8 cellular contexts compared by ENCODE assay signal in genomic region chr17:49496183-49496865, GRCh38. TPM values are rescaled to one million over a fixed set of nuclear protein-coding genes. Genes with fewer than 3 reads are reported as not detected.
A peak's percentile ranks its signal among the peaks of the same experiment; 100 is the strongest.
DNase-seq lines count a peak whose midpoint lies in the region; ATAC-seq and TF ChIP-seq lines count a peak whose summit lies in the region.

No MANE protein-coding gene starts in this region.

- no peak overlapping the region for H3K27ac ChIP-seq in Karpas-422 (ENCODE audit: low read length)
- no peak overlapping the region for H3K27ac ChIP-seq in body of pancreas
- no peak overlapping the region for H3K27ac ChIP-seq in iPS-18a (ENCODE audit: low read length)

- no peak overlapping the region for H2AFZ ChIP-seq in Karpas-422 (ENCODE audit: low read length)

- DNase-seq in Karpas-422 (peak; percentile 84), UCSD-AML1 (lab: John Stamatoyannopoulos, UW; ENCODE audit: unreplicated experiment) (peak; percentile 71), body of pancreas (peak; percentile 75 to 85 (median 77)), GF-D8 (lab: John Stamatoyannopoulos, UW) (no peak)

- no peaks in the 10 kb centered on the region for H3K9me2 ChIP-seq in Karpas-422 (replicated peaks; ENCODE audit: insufficient read depth, low read length)

- H3K27me3 ChIP-seq in Karpas-422 (ENCODE audit: low read length): no peaks in the 10 kb centered on the region
- H3K27me3 ChIP-seq in body of pancreas: peaks cover 0 to 40% of the 10 kb centered on the region in 2 donors
- H3K27me3 ChIP-seq in iPS-18a (ENCODE audit: control insufficient read depth, insufficient read depth, low read length): peaks cover 72% of the 10 kb centered on the region
- H3K27me3 ChIP-seq in skeletal muscle satellite cell (ENCODE audit: control insufficient read depth, insufficient read depth, low read length): peaks cover 70% of the 10 kb centered on the region

- ATAC-seq in body of pancreas (peak; percentile 78), HG03460 (IDR thresholded peaks at IDR 0.05; ENCODE audit: unreplicated experiment) (no peak)

- peak overlapping the region; percentile 85 for H3K9ac ChIP-seq in ES-I3 (ENCODE audit: low read depth, low read length)
- no peak overlapping the region for H3K9ac ChIP-seq in Karpas-422 (ENCODE audit: low read length)
- no peak overlapping the region for H3K9ac ChIP-seq in iPS-18a (ENCODE audit: low read length)
- no peak overlapping the region for H3K9ac ChIP-seq in skeletal muscle satellite cell (ENCODE audit: low read depth, low read length)

- H3K79me2 ChIP-seq in Karpas-422 (ENCODE audit: low read length): no peaks in the 10 kb centered on the region

- no peaks in the 10 kb centered on the region for H3K9me3 ChIP-seq in ES-I3 (ENCODE audit: control insufficient read depth, insufficient read depth, low read length)
- H3K9me3 ChIP-seq in Karpas-422 (ENCODE audit: low read length): no peaks in the 10 kb centered on the region
- no peaks in the 10 kb centered on the region for H3K9me3 ChIP-seq in body of pancreas
- H3K9me3 ChIP-seq in iPS-18a (ENCODE audit: control insufficient read depth, low read depth, low read length): no peaks in the 10 kb centered on the region
- H3K9me3 ChIP-seq in skeletal muscle satellite cell (replicated peaks; ENCODE audit: low read length): no peaks in the 10 kb centered on the region

- H3K36me3 ChIP-seq in ES-I3 (ENCODE audit: insufficient read depth, low read length): no peaks in the 10 kb centered on the region
- no peaks in the 10 kb centered on the region for H3K36me3 ChIP-seq in Karpas-422 (ENCODE audit: insufficient read depth, low read length)
- H3K36me3 ChIP-seq in body of pancreas (replicated peaks in 1 of 2; ENCODE audit: insufficient read depth in 1 of 2, low read depth in 2 of 2): no peaks in the 10 kb centered on the region
- no peaks in the 10 kb centered on the region for H3K36me3 ChIP-seq in iPS-18a (ENCODE audit: control insufficient read depth, low read depth, low read length)
- H3K36me3 ChIP-seq in skeletal muscle satellite cell (ENCODE audit: insufficient read depth, low read length): no peaks in the 10 kb centered on the region

- TF ChIP-seq POLR2A in body of pancreas (IDR thresholded peaks at IDR 0.05): no peak

- H3K4me2 ChIP-seq in Karpas-422 (ENCODE audit: low read depth, low read length, poor library complexity, severe bottlenecking) (peak overlapping the region; percentile 72), skeletal muscle satellite cell (ENCODE audit: low read length) (peak overlapping the region; percentile 88)

- H3K4me3 ChIP-seq in Karpas-422 (ENCODE audit: low read length) (peak overlapping the region; percentile 68; the same call in 1 of the 2 replicates), body of pancreas (no peak overlapping the region), iPS-18a (ENCODE audit: low read length) (peak overlapping the region; percentile 65), skeletal muscle satellite cell (ENCODE audit: low read length) (peak overlapping the region; percentile 67)

- TF ChIP-seq CTCF in body of pancreas (IDR thresholded peaks at IDR 0.05): peak; percentile 55 to 87 (median 80)

- H3K4me1 ChIP-seq in ES-I3 (ENCODE audit: insufficient read depth, low read length) (peaks cover 24% of the 10 kb centered on the region), Karpas-422 (ENCODE audit: low read length) (peaks cover 19% of the 10 kb centered on the region), body of pancreas (peaks cover 29% of the 10 kb centered on the region), iPS-18a (ENCODE audit: control insufficient read depth, low read depth, low read length) (peaks cover 17% of the 10 kb centered on the region), skeletal muscle satellite cell (ENCODE audit: control insufficient read depth, insufficient read depth, low read length) (peaks cover 23% of the 10 kb centered on the region)

- intact Hi-C loops in body of pancreas (cut with DNase I): no loop called here

- whole genome bisulfite sequencing in body of pancreas, 2 donors: 1 to 3% methylated on average over 11 to 61 of the region's 85 CpGs

- no peaks in the 10 kb centered on the region for H4K20me1 ChIP-seq in Karpas-422 (ENCODE audit: insufficient read depth, low read depth, low read length)

RNA-seq across cellular contexts. Expression of gene NGFR, which starts 1.2 kb away (rescaled TPM):
- total RNA-seq in Karpas-422 (2014; rRNA removed; shearing (Covaris generic); ENCODE audit: low replicate concordance): 0.07 TPM in 1 of 2 replicates, not detected in the other
- total RNA-seq in body of pancreas: 10 to 100 TPM; 10.1 to 27.7 TPM
- 0.76 and 4.6 TPM in 2 replicates for total RNA-seq in skeletal muscle satellite cell (2012; rRNA removed)

Comparison
In these comparisons a context has a peak if more than half of its experiments do, and no peak if none do; other contexts are left out.
1. H3K4me3 ChIP-seq: peak in Karpas-422 (single experiment), iPS-18a (single experiment) and skeletal muscle satellite cell (single experiment); none in body of pancreas (0 of 2).
2. RNA of gene NGFR, which starts 1.2 kb away (total RNA-seq): 10.1 to 27.7 TPM in body of pancreas; 0.07 TPM in Karpas-422; every median in the first group is over 10 times any median in the second.